ENCODE assay signal across 8 cellular contexts in genomic region chr7:35037526-35038339, GRCh38. TPM values are rescaled to one million over a fixed set of nuclear protein-coding genes. Genes with fewer than 3 reads are reported as not detected.
DNase-seq lines count a peak whose midpoint lies in the region; ATAC-seq and TF ChIP-seq lines count a peak whose summit lies in the region.

No MANE protein-coding gene starts in this region.

- H3K4me1 Mint-ChIP-seq in H9 = peaks cover 27 to 31% of the 10 kb centered on the region in 2 experiments

- peaks cover 15% of the 10 kb centered on the region; the same call in 1 of the 2 replicates for H3K79me2 ChIP-seq in H9 (ENCODE audit: insufficient read depth, low read length)

- no peak overlapping the region for H2AFZ ChIP-seq in H9 (ENCODE audit: low read length)
- H2AFZ ChIP-seq in neuronal stem cell (ENCODE audit: low read length) = peak overlapping the region; percentile 100

- H2BK15ac ChIP-seq in H9 (ENCODE audit: low read depth, low read length) = no peak overlapping the region
- no peak overlapping the region for H2BK15ac ChIP-seq in neuronal stem cell (ENCODE audit: low read length)

- H3K18ac ChIP-seq in H9 (ENCODE audit: insufficient read length, low read depth, low read length) (peak overlapping the region; percentile 64), neuronal stem cell (ENCODE audit: low read length) (peak overlapping the region; percentile 97)

- H2BK120ac ChIP-seq in H9 (ENCODE audit: low read depth, low read length, poor library complexity, severe bottlenecking) (no peak overlapping the region), neuronal stem cell (ENCODE audit: low read depth, low read length) (no peak overlapping the region)

- no peak overlapping the region for H4K5ac ChIP-seq in H9 (ENCODE audit: insufficient read length, low read depth, low read length)

- no peak overlapping the region for H4K91ac ChIP-seq in H9 (ENCODE audit: insufficient read length, low read depth, low read length)
- H4K91ac ChIP-seq in neuronal stem cell (ENCODE audit: low read depth, low read length, poor library complexity) = no peak overlapping the region

- H3K27ac ChIP-seq in H9 (ENCODE audit: insufficient read length, low read depth, low read length) (no peak overlapping the region), foreskin keratinocyte (no peak overlapping the region), neuronal stem cell (replicated peaks; ENCODE audit: low read length) (peak overlapping the region; percentile 93), subcutaneous abdominal adipose tissue (ENCODE audit: low read depth, low read length) (peak overlapping the region; percentile 21)

- H3K4me3 ChIP-seq in neuronal stem cell (ENCODE audit: low read length in 2 of 2) (peak overlapping the region; percentile 88 to 96), subcutaneous abdominal adipose tissue (ENCODE audit: low read depth in 1 of 5, low read length in 5 of 5) (peak overlapping the region; percentile 65 to 81 (median 77))

- ATAC-seq in foreskin keratinocyte = peak; percentile 89

- H3K27me3 ChIP-seq in H9 (ENCODE audit: insufficient read depth, low read length) (no peaks in the 10 kb centered on the region), foreskin keratinocyte (peaks cover 5% of the 10 kb centered on the region), neuronal stem cell (ENCODE audit: control insufficient read depth in 3 of 3, insufficient read depth in 3 of 3, low read depth in 1 of 3, low read length in 3 of 3) (no peaks in the 10 kb centered on the region), subcutaneous abdominal adipose tissue (ENCODE audit: control insufficient read depth in 5 of 5, insufficient read depth in 4 of 5, low read length in 5 of 5) (no peaks in the 10 kb centered on the region)

- H3K23me2 ChIP-seq in H9 (ENCODE audit: insufficient read length, low read depth, low read length, poor library complexity, severe bottlenecking) = peaks cover 8% of the 10 kb centered on the region

- H3K4me1 ChIP-seq in H9 (ENCODE audit: insufficient read depth, low read length) = no peaks in the 10 kb centered on the region
- peaks cover 11% of the 10 kb centered on the region for H3K4me1 ChIP-seq in foreskin keratinocyte
- peaks cover 2 to 5% of the 10 kb centered on the region in 2 donors for H3K4me1 ChIP-seq in neuronal stem cell (ENCODE audit: control insufficient read depth in 2 of 2, insufficient read depth in 1 of 2, low read depth in 1 of 2, low read length in 2 of 2)
- peaks cover 3 to 24% (median 18%) of the 10 kb centered on the region in 5 donors for H3K4me1 ChIP-seq in subcutaneous abdominal adipose tissue (ENCODE audit: control insufficient read depth in 5 of 5, insufficient read depth in 5 of 5, low read length in 5 of 5)

- DNase-seq in GDM1 (lab: John Stamatoyannopoulos, UW) (peak; percentile 87), H9 (peak; percentile 93), M059J (ENCODE audit: low read depth) (peak; percentile 91), SHP77 (lab: John Stamatoyannopoulos, UW) (peak; percentile 89 to 95), activated gamma-delta T cell treated with Interleukin-2 at 50 U/mL for 16 hours (peak; percentile 91), foreskin keratinocyte (peak; percentile 64 to 75), neuronal stem cell (ENCODE audit: low spot score) (peak; percentile 89)

- H3K9me3 ChIP-seq in H9 (ENCODE audit: control insufficient read depth, low read depth, low read length) (no peaks in the 10 kb centered on the region), neuronal stem cell (replicated peaks in 1 of 2; ENCODE audit: control insufficient read depth in 2 of 2, insufficient read depth in 1 of 2, low read depth in 1 of 2, low read length in 2 of 2) (no peaks in the 10 kb centered on the region), subcutaneous abdominal adipose tissue (ENCODE audit: control insufficient read depth in 5 of 5, low read length in 5 of 5) (no peaks in the 10 kb centered on the region)

- H3K9ac ChIP-seq in H9 (ENCODE audit: extremely low read depth, insufficient read length, low read length) = peak overlapping the region; percentile 50
- H3K9ac ChIP-seq in neuronal stem cell (ENCODE audit: low read depth, low read length, poor library complexity) = peak overlapping the region; percentile 90
- H3K9ac ChIP-seq in subcutaneous abdominal adipose tissue (ENCODE audit: low read length in 5 of 5) = peak overlapping the region in 4 of 5 donors; percentile 45 to 71 (median 58)

- H3K36me3 ChIP-seq in neuronal stem cell (replicated peaks in 1 of 2; ENCODE audit: control insufficient read depth in 2 of 2, insufficient read depth in 2 of 2, low read length in 2 of 2) = no peaks in the 10 kb centered on the region
- H3K36me3 ChIP-seq in subcutaneous abdominal adipose tissue (ENCODE audit: control insufficient read depth in 5 of 5, insufficient read depth in 5 of 5, low read length in 5 of 5) = no peaks in the 10 kb centered on the region

- H4K8ac ChIP-seq in H9 (replicated peaks; ENCODE audit: insufficient read length, low read depth, low read length) (no peak overlapping the region), neuronal stem cell (ENCODE audit: low read depth, low read length) (no peak overlapping the region)

- H2BK5ac ChIP-seq in H9 (ENCODE audit: insufficient read length, low read length) (no peak overlapping the region), neuronal stem cell (ENCODE audit: low read length) (no peak overlapping the region)

- H2BK12ac ChIP-seq in H9 (ENCODE audit: insufficient read length, low read depth, low read length) (no peak overlapping the region), neuronal stem cell (ENCODE audit: low read length) (no peak overlapping the region)

- peak overlapping the region; percentile 92; the same call in 1 of the 2 replicates for H3K14ac ChIP-seq in H9 (ENCODE audit: insufficient read depth, low read length)
- H3K14ac ChIP-seq in neuronal stem cell (ENCODE audit: low read length) = no peak overlapping the region

- H3K79me1 ChIP-seq in H9 (ENCODE audit: insufficient read depth, low read depth, low read length, poor library complexity, severe bottlenecking) (peaks cover 3% of the 10 kb centered on the region), neuronal stem cell (ENCODE audit: low read depth, low read length) (no peaks in the 10 kb centered on the region)

- no CpG with 5 or more reads among the region's 100 CpGs for WGBS in H9 (ENCODE audit: extremely low coverage, insufficient read length, low lambda C conversion rate)
- WGBS in neuronal stem cell (ENCODE audit: extremely low coverage in 2 of 2, insufficient read length in 2 of 2, insufficient replicate concordance in 1 of 2), 2 donors = no CpG with 5 or more reads among the region's 100 CpGs

- no peak overlapping the region for H3K4ac ChIP-seq in H9 (ENCODE audit: low read depth, low read length)
- H3K4ac ChIP-seq in neuronal stem cell (ENCODE audit: low read length) = no peak overlapping the region

- TF ChIP-seq CTCF in H9 (conservative IDR thresholded peaks at IDR 0.05) (peak; percentile 83), foreskin keratinocyte (conservative IDR thresholded peaks at IDR 0.05) (peak; percentile 95)

- H3K56ac ChIP-seq in H9 (ENCODE audit: insufficient read length, low read depth, low read length) = no peak overlapping the region

- H3T11ph ChIP-seq in H9 (ENCODE audit: low read length) = no peak overlapping the region

- peak overlapping the region; percentile 86 to 89 for H3K4me3 Mint-ChIP-seq in H9

- H3K9me3 Mint-ChIP-seq in H9 = no peaks in the 10 kb centered on the region

- H3K23ac ChIP-seq in H9 (ENCODE audit: insufficient read length, low read depth, low read length) (no peak overlapping the region), neuronal stem cell (ENCODE audit: low read depth, low read length, poor library complexity) (peak overlapping the region; percentile 82)

- H3K4me2 ChIP-seq in H9 (ENCODE audit: insufficient read depth, insufficient read length, low read length) = peak overlapping the region; percentile 78
- H3K4me2 ChIP-seq in neuronal stem cell (ENCODE audit: insufficient read depth, low read length, poor library complexity, severe bottlenecking) = peak overlapping the region; percentile 52

- H2BK20ac ChIP-seq in H9 (ENCODE audit: low read depth, low read length, poor library complexity, severe bottlenecking) = no peak overlapping the region

- H2AK5ac ChIP-seq in H9 (ENCODE audit: insufficient read length, low read length) (no peak overlapping the region), neuronal stem cell (ENCODE audit: low read depth, low read length) (no peak overlapping the region)

- H3K27me3 Mint-ChIP-seq in H9 (ENCODE audit: low read depth) = peaks cover 3% of the 10 kb centered on the region

- H3K27ac Mint-ChIP-seq in H9 = peak overlapping the region; percentile 44 to 91 (median 78); a peak in 5 of 7 replicates

- H3K36me3 Mint-ChIP-seq in H9 (ENCODE audit: insufficient read depth in 1 of 3, low read depth in 3 of 3) = 0 out of 7 replicates have a peak, but pooled peaks cover 0 to under 1% (median 0%) of the 10 kb centered on the region in 3 experiments

- H4K20me1 ChIP-seq in H9 (ENCODE audit: control insufficient read depth, insufficient read depth, insufficient read length) = no peaks in the 10 kb centered on the region

RNA-seq across cellular contexts. Expression of gene DPY19L1, which starts 0.4 kb away (rescaled TPM):
- 14.3 and 14.9 TPM in 2 replicates for total RNA-seq in H9 (2021)
- total RNA-seq in M059J (2014; rRNA removed; shearing (Covaris generic)) = 36.1 and 51.2 TPM in 2 replicates
- 20.1 and 22.4 TPM in 2 replicates for total RNA-seq in foreskin keratinocyte
- 6.8 and 8.2 TPM in 2 replicates for polyA plus RNA-seq in foreskin keratinocyte
- polyA plus RNA-seq in neuronal stem cell (2013, experiment 1 of 2) = 19.7 TPM
- polyA plus RNA-seq in neuronal stem cell (2013, experiment 2 of 2) = 19.8 TPM

Comparison
In these comparisons a context has a peak if more than half of its experiments do, and no peak if none do; other contexts are left out.
1. H3K27ac ChIP-seq: peak in neuronal stem cell (single experiment) and subcutaneous abdominal adipose tissue (single experiment); none in H9 (single experiment) and foreskin keratinocyte (single experiment).
2. Peak in every context shown above with its lines, with median percentiles within 50 percentile points of each other: DNase-seq and H3K9ac ChIP-seq.